23 cellular contexts compared by ENCODE assay signal in genomic region chr7:17996442-17997223, GRCh38. TPM values are rescaled to one million over a fixed set of nuclear protein-coding genes. Genes with fewer than 3 reads are reported as not detected.
DNase-seq lines count a peak whose midpoint lies in the region; ATAC-seq and TF ChIP-seq lines count a peak whose summit lies in the region.
"Had no signal": no experiment of that assay in that cellular context is flagged by ENCODE, and none has a peak within 500 bp of the region (broad histone marks: within the 10 kb centered on the region; RNA-seq: fewer than 3 reads in every experiment).

No MANE protein-coding gene starts in this region.

- ATAC-seq in right cardiac atrium, result no peak
- ATAC-seq in IMR-90 (ENCODE audit: low read depth), result no peak
- ATAC-seq in left lung, result peak; percentile 61
- no peak for ATAC-seq in GM19023 (IDR thresholded peaks at IDR 0.05; ENCODE audit: unreplicated experiment)
- ATAC-seq in GM19463 (IDR thresholded peaks at IDR 0.05; ENCODE audit: unreplicated experiment), result no peak
- ATAC-seq: Panc1 had no signal

- in situ Hi-C loops in IMR-90 (cut with MboI; ENCODE audit: low sequenced_read_pairs), result no loop called here

- no peaks in the 10 kb centered on the region for H3K36me3 Mint-ChIP-seq in progenitor cell of endocrine pancreas (ENCODE audit: insufficient read depth)

- POLR2A ChIA-PET in IMR-90 (lab: Charles Lee; ENCODE audit: unreplicated experiment), result interaction anchor here (0.6 kb wide), 1 partner anchor 57 kb away, joined by 3 read pairs; no protein-coding TSS in a partner anchor

- intact Hi-C loops in right cardiac atrium (cut with DNase I) (no loop called here), IMR-90 (cut with micrococcal nuclease) (no loop called here), left lung (cut with DNase I) (no loop called here)

- 1% methylated on average over 1 of the region's 1 CpG for WGBS in right cardiac atrium
- no CpG with 5 or more reads among the region's 1 CpG for WGBS in IMR-90 (ENCODE audit: extremely low coverage in 2 of 2, insufficient read length in 1 of 2), 2 experiments

- no peaks in the 10 kb centered on the region for H3K27me3 Mint-ChIP-seq in progenitor cell of endocrine pancreas
- H3K27me3 Mint-ChIP-seq: CD4-positive, alpha-beta T cell had no signal

- H3K4me3 ChIP-seq in cardiac muscle cell, result no peak overlapping the region
- no peak overlapping the region for H3K4me3 ChIP-seq in right cardiac atrium (ENCODE audit: low read length)
- no peak overlapping the region for H3K4me3 ChIP-seq in IMR-90 (ENCODE audit: insufficient read depth, low read depth, low read length)
- H3K4me3 ChIP-seq in left lung, result no peak overlapping the region

- CTCF ChIA-PET in IMR-90 (lab: Yijun Ruan, JAX), result no interaction called here

- no peak overlapping the region for H3K56ac ChIP-seq in IMR-90 (ENCODE audit: extremely low read depth, insufficient read depth, low read length)

- H3K9ac ChIP-seq in IMR-90 (ENCODE audit: low read depth, low read length), result no peak overlapping the region

- H3K9me3 ChIP-seq in cardiac muscle cell (ENCODE audit: low read depth) (peaks cover 2% of the 10 kb centered on the region), right cardiac atrium (ENCODE audit: control insufficient read depth, low read length) (no peaks in the 10 kb centered on the region), IMR-90 (ENCODE audit: control insufficient read depth, insufficient read depth, low read length) (peaks cover 4% of the 10 kb centered on the region), left lung (peaks cover 0 to 9% of the 10 kb centered on the region in 2 donors)
- H3K9me3 ChIP-seq: BE2C had no signal

- no peak overlapping the region for H2BK120ac ChIP-seq in IMR-90 (ENCODE audit: low read depth, low read length)

- no peaks in the 10 kb centered on the region for H3K27me3 ChIP-seq in cardiac muscle cell
- H3K27me3 ChIP-seq in right cardiac atrium (ENCODE audit: control insufficient read depth, insufficient read depth), result no peaks in the 10 kb centered on the region
- H3K27me3 ChIP-seq in IMR-90 (ENCODE audit: control insufficient read depth, insufficient read depth, low read length), result no peaks in the 10 kb centered on the region
- no peaks in the 10 kb centered on the region for H3K27me3 ChIP-seq in left lung
- H3K27me3 ChIP-seq: BE2C had no signal

- H3K4ac ChIP-seq in IMR-90 (ENCODE audit: low read depth, low read length), result no peak overlapping the region

- H3K79me1 ChIP-seq in IMR-90 (ENCODE audit: low read depth in 1 of 2, low read length in 2 of 2), result no peaks in the 10 kb centered on the region

- H2AFZ ChIP-seq in IMR-90 (replicated peaks; ENCODE audit: low read length, poor library complexity), result no peak overlapping the region

- H3K4me1 Mint-ChIP-seq in progenitor cell of endocrine pancreas (ENCODE audit: low read depth), result no peaks in the 10 kb centered on the region

- H2AK5ac ChIP-seq in IMR-90 (ENCODE audit: low read depth, low read length), result no peak overlapping the region

- H3K18ac ChIP-seq in IMR-90 (ENCODE audit: low read depth, low read length), result no peak overlapping the region

- no peak overlapping the region for H4K91ac ChIP-seq in IMR-90 (ENCODE audit: insufficient read depth, low read depth, low read length)

- no peak overlapping the region for H3K27ac Mint-ChIP-seq in progenitor cell of endocrine pancreas
- H3K27ac Mint-ChIP-seq: CD4-positive, alpha-beta T cell; HFFc6 had no signal

- H4K20me1 ChIP-seq in IMR-90 (ENCODE audit: insufficient read depth, low read length), result no peaks in the 10 kb centered on the region

- no TSS peak for BruUV-seq in IMR-90 (replicated peaks; lab: Mats Ljungman, UMichigan)

- TF ChIP-seq POLR2A in IMR-90 (IDR thresholded peaks at IDR 0.05; ENCODE audit: low read depth, low read length), result no peak

- peaks cover 15% of the 10 kb centered on the region for H3K9me3 Mint-ChIP-seq in progenitor cell of endocrine pancreas (ENCODE audit: low read depth)
- H3K9me3 Mint-ChIP-seq: CD4-positive, alpha-beta T cell had no signal

- no peak overlapping the region for H4K8ac ChIP-seq in IMR-90 (ENCODE audit: low read depth in 2 of 2, low read length in 2 of 2)

- no peak overlapping the region for H2BK20ac ChIP-seq in IMR-90 (ENCODE audit: low read depth, low read length)

- H3K4me3 Mint-ChIP-seq in progenitor cell of endocrine pancreas (ENCODE audit: low read depth), result no peak overlapping the region
- H3K4me3 Mint-ChIP-seq: CD4-positive, alpha-beta T cell; HFFc6 had no signal

- H2BK5ac ChIP-seq in IMR-90 (ENCODE audit: low read depth, low read length, poor library complexity, severe bottlenecking), result no peak overlapping the region

- H2AK9ac ChIP-seq in IMR-90 (replicated peaks; ENCODE audit: low read depth, low read length, poor library complexity), result no peak overlapping the region

- no peak overlapping the region for H2BK15ac ChIP-seq in IMR-90 (ENCODE audit: low read depth, low read length)

- no peak overlapping the region for H3K14ac ChIP-seq in IMR-90 (replicated peaks; ENCODE audit: low read depth, low read length)

- H3K27ac ChIP-seq in cardiac muscle cell, result peak overlapping the region; percentile 2
- no peak overlapping the region for H3K27ac ChIP-seq in right cardiac atrium (ENCODE audit: low read length)
- H3K27ac ChIP-seq in IMR-90 (ENCODE audit: insufficient read depth, low read length), result no peak overlapping the region
- H3K27ac ChIP-seq in left lung, result peak overlapping the region in 1 of 2 donors; percentile 37

- H3K36me3 ChIP-seq in cardiac muscle cell, result no peaks in the 10 kb centered on the region
- no peaks in the 10 kb centered on the region for H3K36me3 ChIP-seq in IMR-90 (ENCODE audit: control insufficient read depth, insufficient read depth, low read length)
- no peaks in the 10 kb centered on the region for H3K36me3 ChIP-seq in left lung
- H3K36me3 ChIP-seq: BE2C had no signal

- no peak for TF ChIP-seq RAD21 in IMR-90 (IDR thresholded peaks at IDR 0.05; ENCODE audit: low read length)

- dilution Hi-C loops in IMR-90 (cut with HindIII; ENCODE audit: low sequenced_read_pairs, unreplicated experiment), result no loop called here

- H4K5ac ChIP-seq in IMR-90 (ENCODE audit: low read depth, low read length), result no peak overlapping the region

- H3K4me1 ChIP-seq in cardiac muscle cell (ENCODE audit: low read depth), result peaks cover 20% of the 10 kb centered on the region
- H3K4me1 ChIP-seq in right cardiac atrium (ENCODE audit: control insufficient read depth, insufficient read depth, low read length), result no peaks in the 10 kb centered on the region
- H3K4me1 ChIP-seq in IMR-90 (ENCODE audit: control insufficient read depth, insufficient read depth, low read length), result no peaks in the 10 kb centered on the region
- no peaks in the 10 kb centered on the region for H3K4me1 ChIP-seq in left lung
- H3K4me1 ChIP-seq: BE2C had no signal

- TF ChIP-seq CTCF in cardiac muscle cell (IDR thresholded peaks at IDR 0.05; ENCODE audit: low read depth, low read length) (no peak), IMR-90 (conservative IDR thresholded peaks at IDR 0.05; ENCODE audit: low read depth, low read length) (no peak), left lung (IDR thresholded peaks at IDR 0.05) (no peak), progenitor cell of endocrine pancreas (IDR thresholded peaks at IDR 0.05; ENCODE audit: unreplicated experiment) (no peak)

- no peaks in the 10 kb centered on the region for H3K9me1 ChIP-seq in IMR-90 (ENCODE audit: insufficient read depth, low read length)

- no peak overlapping the region for H3K4me2 ChIP-seq in IMR-90 (ENCODE audit: low read depth, low read length)

- no peak for DNase-seq in cardiac muscle cell (ENCODE audit: low read depth in 1 of 2, low spot score in 1 of 2)
- no peak for DNase-seq in right cardiac atrium
- DNase-seq in IMR-90, result no peak
- DNase-seq in NCI-H69 (lab: John Stamatoyannopoulos, UW), result peak; percentile 75
- no peak for DNase-seq in left lung
- no peak for DNase-seq in progenitor cell of endocrine pancreas (ENCODE audit: low spot score, unreplicated experiment)
- DNase-seq: BE2C; CD4-positive, alpha-beta T cell; DMS153; EL; H7; HFFc6; NCI-H1048; NCI-H146; NCI-H2081; NCI-H510A treated with DMSO at 0.1 percent for 48 hours; SW 1271 had no signal

- no peak overlapping the region for H3K23ac ChIP-seq in IMR-90 (ENCODE audit: low read depth, low read length)

TF ChIP-seq in IMR-90, 13 proteins besides CTCF, POLR2A, EP300 and RAD21:
- no peak for TF ChIP-seq MAZ (IDR thresholded peaks at IDR 0.05; ENCODE audit: borderline replicate concordance, low read depth, low read length)
- peak; percentile 76 for TF ChIP-seq MAFK (IDR thresholded peaks at IDR 0.05; ENCODE audit: low read depth, low read length)

RNA-seq across cellular contexts. Expression of gene PRPS1L1, which starts 31.0 kb away (rescaled TPM):
- total RNA-seq in cardiac muscle cell, result not detected in 2 replicates
- polyA plus RNA-seq in cardiac muscle cell, result not detected in 2 replicates
- total RNA-seq in right cardiac atrium, result not detected
- polyA plus RNA-seq in right cardiac atrium, result not detected
- total RNA-seq in IMR-90 (2012; rRNA removed), result not detected in 2 replicates
- polyA plus RNA-seq in IMR-90 (2012; rRNA removed), result not detected in 2 replicates
- not detected in 2 replicates for polyA plus RNA-seq in IMR-90 (2012; cell fraction: cytosol; rRNA removed)
- not detected in 2 replicates for polyA plus RNA-seq in IMR-90 (2012; cell fraction: nucleus; rRNA removed; ENCODE audit: low replicate concordance)
- not detected for total RNA-seq in left lung
- not detected in 2 replicates for total RNA-seq in progenitor cell of endocrine pancreas
- total RNA-seq: A172; CD4-positive, alpha-beta T cell; H7; HFFc6; M059J; SK-MEL-5 had no signal

RNA-seq across cellular contexts. Expression of gene SNX13, which starts 56.3 kb away (rescaled TPM):
- total RNA-seq in cardiac muscle cell (41.3 and 86.8 TPM in 2 replicates), right cardiac atrium (10 to 100 TPM; 41.9 to 50.8 (median 47.9) TPM), IMR-90 (2012; rRNA removed) (24.9 and 40.8 TPM in 2 replicates), left lung (10 to 100 TPM; 49.4 to 51.4 TPM), progenitor cell of endocrine pancreas (44.4 and 48.5 TPM in 2 replicates)
- polyA plus RNA-seq in cardiac muscle cell (11.0 and 18.2 TPM in 2 replicates), right cardiac atrium (11.4 TPM), IMR-90 (2012; rRNA removed) (6.7 and 9.0 TPM in 2 replicates)
- polyA plus RNA-seq in IMR-90 (2012; cell fraction: cytosol; rRNA removed), result 0.88 and 3.8 TPM in 2 replicates
- polyA plus RNA-seq in IMR-90 (2012; cell fraction: nucleus; rRNA removed; ENCODE audit: low replicate concordance), result 2.5 and 11.4 TPM in 2 replicates
